ENCODE assay signal across 9 cellular contexts in the genomic region with DNA sequence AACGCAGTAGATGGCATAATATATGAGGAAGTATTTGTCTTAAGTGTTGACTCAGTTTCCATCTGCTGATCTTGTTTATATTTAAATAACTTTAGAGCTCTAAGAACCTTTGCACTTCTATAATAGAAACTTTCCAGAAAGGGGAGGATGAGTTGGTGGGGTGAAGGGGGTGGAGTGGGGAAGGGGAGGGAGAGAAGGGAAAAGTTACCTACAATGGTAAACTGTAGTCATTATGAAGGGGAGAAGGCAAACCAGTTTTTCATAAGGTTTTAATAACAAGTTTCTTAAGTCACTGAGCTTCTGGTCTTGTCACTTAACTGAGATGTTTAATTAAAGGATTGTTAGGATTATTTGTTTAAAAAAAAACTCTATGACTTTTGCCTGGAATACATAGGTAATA. TPM values are rescaled to one million over a fixed set of nuclear protein-coding genes. Genes with fewer than 3 reads are reported as not detected.
DNase-seq lines count a peak whose midpoint lies in the region; ATAC-seq, FAIRE-seq and TF ChIP-seq lines count a peak whose summit lies in the region.
"Had no signal": no experiment of that assay in that cellular context is flagged by ENCODE, and none has a peak within 500 bp of the region (broad histone marks: within the 10 kb centered on the region; RNA-seq: fewer than 3 reads in every experiment).

No MANE protein-coding gene starts in this region.

- H3K27me3 ChIP-seq in A673 (replicated peaks; ENCODE audit: insufficient read depth, low read depth, low read length, poor library complexity): no peaks in the 10 kb centered on the region
- H3K27me3 ChIP-seq in astrocyte (ENCODE audit: insufficient read depth, low read length): no peaks in the 10 kb centered on the region

- POLR2A ChIA-PET in A673 (lab: Charles Lee; ENCODE audit: low non-redundant PET): no interaction called here

- peak overlapping the region; percentile 53 for H3K4me3 ChIP-seq in A673 (ENCODE audit: low read depth, low read length, poor library complexity, severe bottlenecking)
- H3K4me3 ChIP-seq in astrocyte (ENCODE audit: insufficient read depth, low read depth, low read length): peak overlapping the region; percentile 41

- peak overlapping the region; percentile 48 for H3K9ac ChIP-seq in astrocyte (ENCODE audit: low read length)

- H3K27ac Mint-ChIP-seq in astrocyte (ENCODE audit: unreplicated experiment) (no peak overlapping the region), mesothelial cell of epicardium (peak overlapping the region; percentile 96)

- H3K9me3 ChIP-seq in A673 (ENCODE audit: low read depth, low read length, poor library complexity, severe bottlenecking): no peaks in the 10 kb centered on the region
- H3K9me3 ChIP-seq in astrocyte (ENCODE audit: insufficient read depth, low read depth, low read length): no peaks in the 10 kb centered on the region

- H3K36me3 Mint-ChIP-seq in astrocyte (ENCODE audit: low read depth, unreplicated experiment): no peaks in the 10 kb centered on the region
- no peaks in the 10 kb centered on the region for H3K36me3 Mint-ChIP-seq in mesothelial cell of epicardium

- H2AFZ ChIP-seq in astrocyte (ENCODE audit: low read depth, low read length): peak overlapping the region; percentile 70

- TF ChIP-seq CTCF in A673 (conservative IDR thresholded peaks at IDR 0.05; ENCODE audit: low read depth, low read length) (no peak), astrocyte (IDR thresholded peaks at IDR 0.05; ENCODE audit: insufficient read depth, low read depth, low read length) (no peak), mesothelial cell of epicardium (IDR thresholded peaks at IDR 0.05; ENCODE audit: unreplicated experiment) (no peak)

- H3K27me3 Mint-ChIP-seq in astrocyte (ENCODE audit: low read depth, unreplicated experiment): no peaks in the 10 kb centered on the region
- no peaks in the 10 kb centered on the region for H3K27me3 Mint-ChIP-seq in mesothelial cell of epicardium (ENCODE audit: low read depth)

- peak overlapping the region; percentile 61 for H3K27ac ChIP-seq in A673 (ENCODE audit: low read depth, low read length, poor library complexity, severe bottlenecking)
- no peak overlapping the region for H3K27ac ChIP-seq in astrocyte (ENCODE audit: low read depth, low read length)

- H3K36me3 ChIP-seq in A673 (ENCODE audit: insufficient read depth, low read length, poor library complexity, severe bottlenecking) (no peaks in the 10 kb centered on the region), astrocyte (ENCODE audit: insufficient read depth, low read length) (no peaks in the 10 kb centered on the region)

- peaks cover 3% of the 10 kb centered on the region for H3K9me3 Mint-ChIP-seq in astrocyte (ENCODE audit: unreplicated experiment)
- H3K9me3 Mint-ChIP-seq in mesothelial cell of epicardium: no peaks in the 10 kb centered on the region
- H3K9me3 Mint-ChIP-seq: neural crest cell had no signal

- H3K79me2 ChIP-seq in astrocyte (ENCODE audit: insufficient read depth, low read length): no peaks in the 10 kb centered on the region

- ATAC-seq in HG02588 (IDR thresholded peaks at IDR 0.05; ENCODE audit: unreplicated experiment) (peak; percentile 5), HG03457 (IDR thresholded peaks at IDR 0.05; ENCODE audit: unreplicated experiment) (no peak)

- H3K4me1 Mint-ChIP-seq in astrocyte (ENCODE audit: low read depth, unreplicated experiment) (peaks cover 2% of the 10 kb centered on the region), mesothelial cell of epicardium (peaks cover 24% of the 10 kb centered on the region)

- H3K4me3 Mint-ChIP-seq in astrocyte (ENCODE audit: unreplicated experiment) (peak overlapping the region; percentile 61), mesothelial cell of epicardium (peak overlapping the region; percentile 71)
- H3K4me3 Mint-ChIP-seq: neural crest cell had no signal

- H3K4me2 ChIP-seq in astrocyte (ENCODE audit: low read length): peak overlapping the region; percentile 75

- peaks cover 18% of the 10 kb centered on the region for H3K4me1 ChIP-seq in A673 (ENCODE audit: insufficient read depth, low read length, poor library complexity, severe bottlenecking)
- H3K4me1 ChIP-seq in astrocyte (ENCODE audit: insufficient read depth, low read length): no peaks in the 10 kb centered on the region

- CTCF ChIA-PET in A673 (lab: Charles Lee): no interaction called here

- intact Hi-C loops in A673 (cut with micrococcal nuclease; ENCODE audit: unreplicated experiment): no loop called here

- DNase-seq in A673 (ENCODE audit: low spot score): no peak
- no peak for DNase-seq in astrocyte (ENCODE audit: low read depth)
- no peak for DNase-seq in mesothelial cell of epicardium (ENCODE audit: low spot score in 2 of 2, unreplicated experiment in 2 of 2)
- no peak for DNase-seq in SW480 (ENCODE audit: low spot score)
- DNase-seq in urothelium cell line (ENCODE audit: low spot score): no peak
- no peak for DNase-seq in stimulated activated CD4-positive, alpha-beta T cell treated with anti-CD3 and anti-CD28 coated beads, Interleukin-2, amount 100 ng/mL, for 24 hours

- FAIRE-seq in astrocyte (lab: Jason Lieb, UNC) (no peak), urothelium cell line (lab: Jason Lieb, UNC) (no peak)

- no peaks in the 10 kb centered on the region for H4K20me1 ChIP-seq in astrocyte (ENCODE audit: insufficient read depth, low read length)

- BruUV-seq in A673 (replicated peaks; lab: Mats Ljungman, UMichigan): no TSS peak

RNA-seq across cellular contexts. Expression of gene ALPK1, which starts 0.3 kb away (rescaled TPM):
- total RNA-seq in A673 (2021): 11.8 and 17.3 TPM in 2 replicates
- total RNA-seq in astrocyte: 0.94 and 1.4 TPM in 2 replicates
- 25.7 to 26.9 TPM (median 26.3 TPM) in 3 replicates for total RNA-seq in mesothelial cell of epicardium

RNA-seq across cellular contexts. Expression of gene TIFA, which starts 11.8 kb away (rescaled TPM):
- total RNA-seq in A673 (2021) (9.1 and 11.4 TPM in 2 replicates), astrocyte (1.4 and 3.2 TPM in 2 replicates), mesothelial cell of epicardium (12.0 to 12.4 TPM (median 12.3 TPM) in 3 replicates)
